8 cellular contexts compared by ENCODE assay signal in genomic region chr1:109214695-109215623, GRCh38. TPM values are rescaled to one million over a fixed set of nuclear protein-coding genes. Genes with fewer than 3 reads are reported as not detected.
A peak's percentile ranks its signal among the peaks of the same experiment; 100 is the strongest.
DNase-seq lines count a peak whose midpoint lies in the region; ATAC-seq, FAIRE-seq and TF ChIP-seq lines count a peak whose summit lies in the region.

No MANE protein-coding gene starts in this region.

- H3K4me2 ChIP-seq in Loucy (ENCODE audit: low read depth, low read length, poor library complexity, severe bottlenecking), result peak overlapping the region; percentile 82

- H3K27me3 ChIP-seq in Loucy (ENCODE audit: insufficient read depth, low read length, poor library complexity, severe bottlenecking), result peaks cover 9% of the 10 kb centered on the region
- no peaks in the 10 kb centered on the region for H3K27me3 ChIP-seq in SJSA1 (replicated peaks)
- H3K27me3 ChIP-seq in small intestine (ENCODE audit: control insufficient read depth in 2 of 2, insufficient read depth in 2 of 2, low read length in 2 of 2), result no peaks in the 10 kb centered on the region

- 8 to 13% (median 10%) methylated on average over 13 of the region's 13 CpGs for WGBS in small intestine, 3 donors

- ATAC-seq in GM21447 (IDR thresholded peaks at IDR 0.05; ENCODE audit: unreplicated experiment), result no peak

- H3K9ac ChIP-seq in Loucy (ENCODE audit: low read depth, low read length, poor library complexity, severe bottlenecking), result peak overlapping the region; percentile 80

- no peaks in the 10 kb centered on the region for H3F3A ChIP-seq in Loucy (ENCODE audit: low read depth)

- peak overlapping the region; percentile 83 for H3K27ac ChIP-seq in SJSA1
- peak overlapping the region; percentile 82 to 94 for H3K27ac ChIP-seq in small intestine (ENCODE audit: low read depth in 1 of 2, low read length in 1 of 2)

- no peak for FAIRE-seq in small intestine (lab: Jason Lieb, UNC)

- no peaks in the 10 kb centered on the region for H3K9me3 ChIP-seq in Loucy (ENCODE audit: insufficient read depth, low read depth, low read length)
- H3K9me3 ChIP-seq in SJSA1 (replicated peaks), result no peaks in the 10 kb centered on the region
- H3K9me3 ChIP-seq in iPS-18c (ENCODE audit: control insufficient read depth, insufficient read depth, low read length), result no peaks in the 10 kb centered on the region
- H3K9me3 ChIP-seq in small intestine (ENCODE audit: control insufficient read depth, low read depth), result no peaks in the 10 kb centered on the region

- peaks cover 34% of the 10 kb centered on the region for H4K20me1 ChIP-seq in Loucy (ENCODE audit: insufficient read depth, low read length, poor library complexity, severe bottlenecking)

- DNase-seq in GM04504 (ENCODE audit: low read depth) (peak; percentile 89), SJSA1 (ENCODE audit: low read depth in 1 of 2, low spot score in 2 of 2) (peak; percentile 54 to 62), astrocyte of the spinal cord (ENCODE audit: low read depth, low spot score) (peak; percentile 90), small intestine (peak; percentile 59), T1000 (lab: John Stamatoyannopoulos, UW) (no peak)

- H3K36me3 ChIP-seq in Loucy (ENCODE audit: insufficient read depth, low read length) (no peaks in the 10 kb centered on the region), SJSA1 (peaks cover 36% of the 10 kb centered on the region), small intestine (ENCODE audit: control insufficient read depth in 2 of 2, insufficient read depth in 2 of 2, low read length in 2 of 2) (peaks cover 0 to 2% of the 10 kb centered on the region in 2 donors)

- H3K4me1 ChIP-seq in Loucy (ENCODE audit: insufficient read depth, low read length, poor library complexity, severe bottlenecking) (peaks cover 16% of the 10 kb centered on the region), SJSA1 (replicated peaks) (peaks cover 18% of the 10 kb centered on the region), small intestine (ENCODE audit: control insufficient read depth in 2 of 2, insufficient read depth in 1 of 2, low read depth in 1 of 2, low read length in 1 of 2) (peaks cover 2 to 5% of the 10 kb centered on the region in 2 donors)

- peaks cover 50% of the 10 kb centered on the region for H3K79me2 ChIP-seq in Loucy (ENCODE audit: insufficient read depth, low read length)

- no peak for TF ChIP-seq CTCF in Loucy (conservative IDR thresholded peaks at IDR 0.05; ENCODE audit: low read length)
- TF ChIP-seq CTCF in astrocyte of the spinal cord (IDR thresholded peaks at IDR 0.05; ENCODE audit: low read depth, low read length), result no peak

- in situ Hi-C loops in astrocyte of the spinal cord (cut with HindIII; ENCODE audit: low sequenced_read_pairs), result no loop called here

- H2AFZ ChIP-seq in Loucy (ENCODE audit: low read length), result no peak overlapping the region; the same call in 1 of the 2 replicates

- peak overlapping the region; percentile 91 for H3K4me3 ChIP-seq in Loucy (ENCODE audit: low read length, poor library complexity, severe bottlenecking)
- peak overlapping the region; percentile 85 for H3K4me3 ChIP-seq in SJSA1
- H3K4me3 ChIP-seq in astrocyte of the spinal cord (ENCODE audit: low read depth, low read length), result peak overlapping the region; percentile 98
- H3K4me3 ChIP-seq in iPS-18c (ENCODE audit: insufficient read depth, low read depth, low read length), result peak overlapping the region; percentile 99
- H3K4me3 ChIP-seq in small intestine (ENCODE audit: low read depth in 1 of 2, low read length in 2 of 2), result peak overlapping the region; percentile 71 to 81

- H3K9me2 ChIP-seq in Loucy (replicated peaks; ENCODE audit: low read depth, low read length), result no peaks in the 10 kb centered on the region

RNA-seq across cellular contexts. Expression of gene SARS1, which starts 1.2 kb away (rescaled TPM):
- total RNA-seq in SJSA1 (2014; rRNA removed; shearing (Covaris generic)), result 252 and 264 TPM in 2 replicates
- 100 to 1,000 TPM in 2 of 3 donors, 10 to 100 TPM in 1; 99.1 to 190 (median 159) TPM for polyA plus RNA-seq in small intestine

RNA-seq across cellular contexts. Expression of gene CELSR2, which starts 34.4 kb away (rescaled TPM):
- total RNA-seq in SJSA1 (2014; rRNA removed; shearing (Covaris generic)), result 0.11 TPM in 1 of 2 replicates, not detected in the other
- polyA plus RNA-seq in small intestine, result 1 to 10 TPM in 1 of 3 donors, under 1 TPM in 2; under 0.01 to 2.7 (median 0.27) TPM
